Comparison of ENCODE assay signal across 8 cellular contexts in genomic region chr20:45792513-45793118, GRCh38. TPM values are rescaled to one million over a fixed set of nuclear protein-coding genes. Genes with fewer than 3 reads are reported as not detected.
DNase-seq lines count a peak whose midpoint lies in the region; ATAC-seq and TF ChIP-seq lines count a peak whose summit lies in the region.

No MANE protein-coding gene starts in this region.

- TF ChIP-seq CTCF in WI38 (IDR thresholded peaks at IDR 0.05; ENCODE audit: low read depth, low read length) (no peak), cardiac muscle cell (IDR thresholded peaks at IDR 0.05; ENCODE audit: low read depth, low read length) (no peak)

- peaks cover 23% of the 10 kb centered on the region for H3K36me3 ChIP-seq in cardiac muscle cell
- H3K36me3 ChIP-seq in skeletal muscle satellite cell (ENCODE audit: insufficient read depth, low read length): peaks cover 26% of the 10 kb centered on the region

- no peaks in the 10 kb centered on the region for H3K27me3 ChIP-seq in cardiac muscle cell
- no peaks in the 10 kb centered on the region for H3K27me3 ChIP-seq in skeletal muscle satellite cell (ENCODE audit: control insufficient read depth, insufficient read depth, low read length)

- H3K27ac ChIP-seq in cardiac muscle cell: peak overlapping the region; percentile 68

- intact Hi-C loops in Right ventricle myocardium inferior (cut with DNase I) (loop anchor here (5.0 kb wide), 1 partner anchor 180 kb away; the partner anchor contains the start of gene ZNF335), cardiac septum (cut with DNase I) (no loop called here)

- no peaks in the 10 kb centered on the region for H3K9me3 ChIP-seq in cardiac muscle cell (ENCODE audit: low read depth)
- no peaks in the 10 kb centered on the region for H3K9me3 ChIP-seq in skeletal muscle satellite cell (replicated peaks; ENCODE audit: low read length)

- H3K4me2 ChIP-seq in skeletal muscle satellite cell (ENCODE audit: low read length): peak overlapping the region; percentile 97

- ATAC-seq in Right ventricle myocardium inferior (peak; percentile 8), HG03196 (IDR thresholded peaks at IDR 0.05; ENCODE audit: unreplicated experiment) (no peak)

- no peak for DNase-seq in Right ventricle myocardium inferior (ENCODE audit: missing footprints)
- no peak for DNase-seq in cardiac septum (ENCODE audit: low spot score)
- no peak for DNase-seq in cardiac muscle cell (ENCODE audit: low read depth in 1 of 2, low spot score in 1 of 2)
- DNase-seq in D341Med (ENCODE audit: low spot score): no peak
- no peak for DNase-seq in stimulated activated CD4-positive, alpha-beta T cell treated with anti-CD3 and anti-CD28 coated beads, Interleukin-2, amount 100 ng/mL, for 24 hours

- H3K4me1 ChIP-seq in cardiac muscle cell (ENCODE audit: low read depth) (peaks cover 6% of the 10 kb centered on the region), skeletal muscle satellite cell (ENCODE audit: control insufficient read depth, insufficient read depth, low read length) (peaks cover 6% of the 10 kb centered on the region)

- H3K9ac ChIP-seq in skeletal muscle satellite cell (ENCODE audit: low read depth, low read length): peak overlapping the region; percentile 94

- peak overlapping the region; percentile 95 for H3K4me3 ChIP-seq in WI38 (ENCODE audit: low read depth, low read length)
- peak overlapping the region; percentile 97 for H3K4me3 ChIP-seq in cardiac muscle cell
- peak overlapping the region; percentile 83 for H3K4me3 ChIP-seq in skeletal muscle satellite cell (ENCODE audit: low read length)

RNA-seq across cellular contexts. Expression of gene DNTTIP1, which starts 0.9 kb away (rescaled TPM):
- total RNA-seq in Right ventricle myocardium inferior (12.4 TPM), cardiac septum (26.3 TPM), cardiac muscle cell (33.0 and 36.4 TPM in 2 replicates)
- 74.1 and 76.0 TPM in 2 replicates for polyA plus RNA-seq in cardiac muscle cell
- 14.2 and 17.3 TPM in 2 replicates for total RNA-seq in skeletal muscle satellite cell (2012; rRNA removed)

RNA-seq across cellular contexts. Expression of gene WFDC3, which starts 0.9 kb away (rescaled TPM):
- total RNA-seq in Right ventricle myocardium inferior: 1.1 TPM
- 2.0 TPM for total RNA-seq in cardiac septum
- not detected in 2 replicates for total RNA-seq in cardiac muscle cell
- 1.3 and 2.6 TPM in 2 replicates for polyA plus RNA-seq in cardiac muscle cell
- 0.44 and 1.3 TPM in 2 replicates for total RNA-seq in skeletal muscle satellite cell (2012; rRNA removed)

RNA-seq across cellular contexts. Expression of gene UBE2C, which starts 19.8 kb away (rescaled TPM):
- total RNA-seq in Right ventricle myocardium inferior (1.7 TPM), cardiac septum (0.38 TPM), cardiac muscle cell (35.4 and 267 TPM in 2 replicates)
- 48.6 and 352 TPM in 2 replicates for polyA plus RNA-seq in cardiac muscle cell
- total RNA-seq in skeletal muscle satellite cell (2012; rRNA removed): 15.7 and 30.6 TPM in 2 replicates

RNA-seq across cellular contexts. Expression of gene TNNC2, which starts 34.5 kb away (rescaled TPM):
- total RNA-seq in Right ventricle myocardium inferior (not detected), cardiac septum (not detected), cardiac muscle cell (27.9 and 36.0 TPM in 2 replicates)
- polyA plus RNA-seq in cardiac muscle cell: 62.4 and 96.3 TPM in 2 replicates
- total RNA-seq in skeletal muscle satellite cell (2012; rRNA removed): 6.8 TPM in 1 of 2 replicates, not detected in the other

RNA-seq across cellular contexts. Expression of gene SNX21, which starts 41.0 kb away (rescaled TPM):
- total RNA-seq in Right ventricle myocardium inferior (22.5 TPM), cardiac septum (19.5 TPM), cardiac muscle cell (109 and 270 TPM in 2 replicates)
- 42.7 and 66.8 TPM in 2 replicates for polyA plus RNA-seq in cardiac muscle cell
- total RNA-seq in skeletal muscle satellite cell (2012; rRNA removed): 56.0 and 70.3 TPM in 2 replicates

Comparison
In these comparisons a context has a peak if more than half of its experiments do, and no peak if none do; other contexts are left out.
1. RNA of gene UBE2C, which starts 19.8 kb away (total RNA-seq): 35.4 to 267 TPM in cardiac muscle cell; 1.7 TPM in Right ventricle myocardium inferior (single experiment) and 0.38 TPM in cardiac septum (single experiment); every median in the first group is over 10 times any median in the second.
2. Peak in every context shown above with its lines, with median percentiles within 50 percentile points of each other: H3K4me3 ChIP-seq.